Comparison of ENCODE assay signal across 1 cellular context in genomic region chr20:62699741-62700140, GRCh38.
TF ChIP-seq lines count a peak whose summit lies in the region.

No MANE protein-coding gene starts in this region.

TF ChIP-seq in IMR-90, 13 proteins besides CTCF, POLR2A, EP300 and RAD21 (continued from another document):
- TF ChIP-seq, protein P1, sequence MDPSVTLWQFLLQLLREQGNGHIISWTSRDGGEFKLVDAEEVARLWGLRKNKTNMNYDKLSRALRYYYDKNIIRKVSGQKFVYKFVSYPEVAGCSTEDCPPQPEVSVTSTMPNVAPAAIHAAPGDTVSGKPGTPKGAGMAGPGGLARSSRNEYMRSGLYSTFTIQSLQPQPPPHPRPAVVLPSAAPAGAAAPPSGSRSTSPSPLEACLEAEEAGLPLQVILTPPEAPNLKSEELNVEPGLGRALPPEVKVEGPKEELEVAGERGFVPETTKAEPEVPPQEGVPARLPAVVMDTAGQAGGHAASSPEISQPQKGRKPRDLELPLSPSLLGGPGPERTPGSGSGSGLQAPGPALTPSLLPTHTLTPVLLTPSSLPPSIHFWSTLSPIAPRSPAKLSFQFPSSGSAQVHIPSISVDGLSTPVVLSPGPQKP (IDR thresholded peaks at IDR 0.05; ENCODE audit: borderline replicate concordance, low read depth, low read length) = no peak
- TF ChIP-seq CHD1 (IDR thresholded peaks at IDR 0.05; ENCODE audit: low read depth, low read length) (no peak), RCOR1 (IDR thresholded peaks at IDR 0.05; ENCODE audit: insufficient replicate concordance, low read length) (no peak), BHLHE40 (IDR thresholded peaks at IDR 0.05; ENCODE audit: low read depth, low read length) (no peak), MAZ (IDR thresholded peaks at IDR 0.05; ENCODE audit: borderline replicate concordance, low read depth, low read length) (no peak), MXI1 (IDR thresholded peaks at IDR 0.05; ENCODE audit: borderline replicate concordance, low read depth, low read length) (no peak), SMC3 (IDR thresholded peaks at IDR 0.05; ENCODE audit: low read depth, low read length) (no peak), RFX5 (IDR thresholded peaks at IDR 0.05; ENCODE audit: low read depth, low read length) (no peak), NFE2L2 (IDR thresholded peaks at IDR 0.05; ENCODE audit: low read depth, low read length) (no peak)
TF ChIP-seq in IMR-90: peak in this region for 0.
